13 cellular contexts compared by ENCODE assay signal in genomic region chr16:3274490-3274889, GRCh38. TPM values are rescaled to one million over a fixed set of nuclear protein-coding genes. Genes with fewer than 3 reads are reported as not detected.
DNase-seq lines count a peak whose midpoint lies in the region; ATAC-seq and TF ChIP-seq lines count a peak whose summit lies in the region.
"Had no signal": no experiment of that assay in that cellular context is flagged by ENCODE, and none has a peak within 500 bp of the region (broad histone marks: within the 10 kb centered on the region; RNA-seq: fewer than 3 reads in every experiment).

No MANE protein-coding gene starts in this region.

- H3K9ac ChIP-seq in DND-41 (ENCODE audit: low read depth, low read length) (no peak overlapping the region), mammary epithelial cell (ENCODE audit: insufficient read depth, low read length) (no peak overlapping the region)
- H3K9ac ChIP-seq: parathyroid adenoma had no signal

- H3K4me3 ChIP-seq in DND-41 (ENCODE audit: low read depth in 1 of 2, low read length in 2 of 2) (no peak overlapping the region), mammary epithelial cell (replicated peaks in 1 of 3; ENCODE audit: insufficient read depth in 1 of 3, low read depth in 2 of 3, low read length in 3 of 3) (no peak overlapping the region)

- H3K27ac ChIP-seq in DND-41 (ENCODE audit: low read length): no peak overlapping the region
- no peak overlapping the region for H3K27ac ChIP-seq in mammary epithelial cell (ENCODE audit: insufficient read depth, low read depth, low read length)
- H3K27ac ChIP-seq: epithelial cell of prostate, parathyroid adenoma had no signal

- H3K4me1 ChIP-seq in DND-41 (ENCODE audit: insufficient read depth, low read length): no peaks in the 10 kb centered on the region
- no peaks in the 10 kb centered on the region for H3K4me1 ChIP-seq in mammary epithelial cell (ENCODE audit: insufficient read depth, low read length)
- H3K4me1 ChIP-seq: parathyroid adenoma had no signal

- H3K27me3 ChIP-seq in DND-41 (ENCODE audit: insufficient read depth, low read length, poor library complexity): no peaks in the 10 kb centered on the region
- H3K27me3 ChIP-seq in mammary epithelial cell (ENCODE audit: insufficient read depth, low read length): no peaks in the 10 kb centered on the region

- 50% methylated on average over 4 of the region's 4 CpGs for WGBS in mammary epithelial cell (ENCODE audit: low coverage, missing lambda C conversion rate)

- intact Hi-C loops in mammary epithelial cell (cut with micrococcal nuclease): no loop called here

- DNase-seq in DND-41 (no peak), NCI-H2227 (lab: John Stamatoyannopoulos, UW; ENCODE audit: unreplicated experiment) (peak; percentile 50), mammary epithelial cell (peak; percentile 35), NCI-H2171 treated with DMSO at 0.1 percent for 48 hours (lab: John Stamatoyannopoulos, UW) (no peak), EL (no peak)
- DNase-seq: activated CD4-positive, alpha-beta T cell treated with anti-CD3 and anti-CD28 coated beads, Interleukin-2, amount 50 U/mL, for 4 hours; NCI-H526 treated with DMSO at 0.1 percent for 48 hours; stimulated activated CD4-positive, alpha-beta T cell treated with anti-CD3 and anti-CD28 coated beads, Interleukin-2, amount 100 ng/mL, for 24 hours; stimulated activated naive CD4-positive, alpha-beta T cell; T-cell had no signal

- in situ Hi-C loops in mammary epithelial cell (cut with MboI; ENCODE audit: low sequenced_read_pairs in 2 of 2): no loop called here

- H3K79me2 ChIP-seq in DND-41 (ENCODE audit: insufficient read depth, low read length): no peaks in the 10 kb centered on the region
- H3K79me2 ChIP-seq in mammary epithelial cell (ENCODE audit: insufficient read depth, low read length): no peaks in the 10 kb centered on the region
- H3K79me2 ChIP-seq: parathyroid adenoma had no signal

- TF ChIP-seq CTCF in DND-41 (IDR thresholded peaks at IDR 0.05; ENCODE audit: borderline replicate concordance, extremely low read depth, low read length, poor library complexity, severe bottlenecking): no peak
- no peak for TF ChIP-seq CTCF in mammary epithelial cell (conservative IDR thresholded peaks at IDR 0.05 in 1 of 2, IDR thresholded peaks at IDR 0.05 in 1 of 2; ENCODE audit: extremely low read depth in 1 of 2, insufficient read depth in 1 of 2, low read depth in 1 of 2, low read length in 2 of 2)

- CTCF ChIA-PET in mammary epithelial cell (lab: Charles Lee; ENCODE audit: low non-redundant PET): no interaction called here

- ATAC-seq in DND-41 (ENCODE audit: insufficient read depth, low read depth) (peak; percentile 80), HG03442 (IDR thresholded peaks at IDR 0.05; ENCODE audit: unreplicated experiment) (no peak)
- ATAC-seq: T-cell had no signal

- dilution Hi-C loops in mammary epithelial cell (cut with HindIII; ENCODE audit: low sequenced_read_pairs): no loop called here

- H3K36me3 ChIP-seq in DND-41 (ENCODE audit: insufficient read depth, low read length) (no peaks in the 10 kb centered on the region), mammary epithelial cell (ENCODE audit: insufficient read depth, low read length) (no peaks in the 10 kb centered on the region)

- BruUV-seq in mammary epithelial cell (replicated peaks; lab: Mats Ljungman, UMichigan): no TSS peak

- no peak overlapping the region for H2AFZ ChIP-seq in DND-41 (ENCODE audit: low read depth, low read length)
- H2AFZ ChIP-seq in mammary epithelial cell (ENCODE audit: low read depth, low read length): no peak overlapping the region
- H2AFZ ChIP-seq: parathyroid adenoma had no signal

- H3K9me3 ChIP-seq in DND-41 (ENCODE audit: insufficient read depth, low read length, severe bottlenecking) (no peaks in the 10 kb centered on the region), mammary epithelial cell (replicated peaks; ENCODE audit: insufficient read depth, low read length) (no peaks in the 10 kb centered on the region)

- H4K20me1 ChIP-seq in DND-41 (ENCODE audit: insufficient read depth, low read length) (no peaks in the 10 kb centered on the region), mammary epithelial cell (ENCODE audit: insufficient read depth, low read length) (no peaks in the 10 kb centered on the region)

- H3K4me2 ChIP-seq in DND-41 (ENCODE audit: insufficient read depth, low read length) (no peak overlapping the region), mammary epithelial cell (ENCODE audit: insufficient read depth, low read depth, low read length) (no peak overlapping the region)

RNA-seq across cellular contexts. Expression of gene ZNF263, which starts 8.8 kb away (rescaled TPM):
- total RNA-seq in mammary epithelial cell: 10 to 100 TPM; 23.7 to 54.8 TPM
- 7.6 TPM for polyA plus RNA-seq in mammary epithelial cell
- polyA minus RNA-seq in mammary epithelial cell: 12.1 TPM

RNA-seq across cellular contexts. Expression of gene MEFV, which starts 18.1 kb away (rescaled TPM):
- total RNA-seq in mammary epithelial cell: not detected
- not detected for polyA plus RNA-seq in mammary epithelial cell
- polyA minus RNA-seq in mammary epithelial cell: not detected

RNA-seq across cellular contexts. Expression of gene TIGD7, which starts 30.7 kb away (rescaled TPM):
- 1 to 10 TPM; 1.9 to 2.3 TPM for total RNA-seq in mammary epithelial cell
- polyA plus RNA-seq in mammary epithelial cell: 0.39 TPM
- not detected for polyA minus RNA-seq in mammary epithelial cell

RNA-seq across cellular contexts. Expression of gene ZNF75A, which starts 30.8 kb away (rescaled TPM):
- total RNA-seq in mammary epithelial cell: 10 to 100 TPM; 13.7 to 24.6 TPM
- 8.4 TPM for polyA plus RNA-seq in mammary epithelial cell
- polyA minus RNA-seq in mammary epithelial cell: 7.6 TPM

RNA-seq across cellular contexts. Expression of gene ZNF200, which starts 39.5 kb away (rescaled TPM):
- total RNA-seq in mammary epithelial cell: 10 to 100 TPM in 1 of 2 donors, 1 to 10 TPM in 1; 10.0 to 10.5 TPM
- 4.2 TPM for polyA plus RNA-seq in mammary epithelial cell
- 15.2 TPM for polyA minus RNA-seq in mammary epithelial cell

Comparison
In these comparisons a context has a peak if more than half of its experiments do, and no peak if none do; other contexts are left out.
1. DNase-seq: peak in NCI-H2227 (single experiment) and mammary epithelial cell (single experiment); none in DND-41 (single experiment), NCI-H2171 treated with DMSO at 0.1 percent for 48 hours (single experiment) and EL (single experiment).